ENCODE assay signal across 17 cellular contexts in the genomic region with DNA sequence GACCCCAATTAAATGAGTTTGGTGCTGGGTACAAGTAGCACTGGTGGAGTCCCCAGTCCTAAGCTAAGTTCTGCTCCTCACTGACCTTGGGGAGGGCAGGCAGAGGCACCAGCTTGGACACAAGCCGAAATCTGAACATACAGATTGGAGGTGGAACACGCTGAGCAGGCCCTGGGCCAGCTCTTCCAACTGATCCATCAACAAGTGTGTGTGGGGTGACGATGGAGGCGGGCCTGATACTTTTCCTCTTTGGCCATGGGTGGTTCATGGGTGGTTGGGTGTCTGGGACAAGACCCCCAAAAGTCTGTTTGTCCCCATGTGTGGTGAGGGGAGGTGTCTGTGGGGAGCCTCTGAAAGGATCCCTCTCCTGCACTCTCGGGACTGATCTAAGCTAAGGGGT. TPM values are rescaled to one million over a fixed set of nuclear protein-coding genes. Genes with fewer than 3 reads are reported as not detected.
DNase-seq lines count a peak whose midpoint lies in the region; ATAC-seq, FAIRE-seq and TF ChIP-seq lines count a peak whose summit lies in the region.
"Had no signal": no experiment of that assay in that cellular context is flagged by ENCODE, and none has a peak within 500 bp of the region (broad histone marks: within the 10 kb centered on the region; RNA-seq: fewer than 3 reads in every experiment).

No MANE protein-coding gene starts in this region.

- H3K27me3 Mint-ChIP-seq in WTC11 (ENCODE audit: low read depth) = peaks cover 43% of the 10 kb centered on the region

- H3K9me2 ChIP-seq in neural cell (ENCODE audit: insufficient read depth, low read length) = no peaks in the 10 kb centered on the region

- H3K18ac ChIP-seq in H1 (ENCODE audit: extremely low read depth, low read length) = no peak overlapping the region; the same call in 1 of the 2 replicates

- 0 out of 2 replicates have a peak overlapping the region, but pooled peaks have one; percentile 15 for H2BK20ac ChIP-seq in H1 (ENCODE audit: low read length)

- peaks cover 1 to 17% (median 7%) of the 10 kb centered on the region in 4 experiments for H3K4me1 ChIP-seq in H1 (replicated peaks in 1 of 4; ENCODE audit: control insufficient read depth in 3 of 4, insufficient read depth in 4 of 4, low read length in 3 of 4)
- peaks cover 0 to 11% (median 7%) of the 10 kb centered on the region in 5 donors for H3K4me1 ChIP-seq in subcutaneous abdominal adipose tissue (ENCODE audit: control insufficient read depth in 5 of 5, insufficient read depth in 5 of 5, low read length in 5 of 5)

- peaks cover 0 to 3% of the 10 kb centered on the region in 2 experiments; a peak in 1 of 4 replicates for H3K79me2 ChIP-seq in H1 (ENCODE audit: control insufficient read depth in 1 of 2, insufficient read depth in 2 of 2, low read length in 2 of 2)
- H3K79me2 ChIP-seq in neural cell (replicated peaks; ENCODE audit: insufficient read depth, low read length) = no peaks in the 10 kb centered on the region

- H2BK12ac ChIP-seq in H1 (ENCODE audit: low read depth, low read length) = no peak overlapping the region

- H4K20me1 ChIP-seq in H1 (replicated peaks in 1 of 2; ENCODE audit: control insufficient read depth in 1 of 2, insufficient read depth in 2 of 2, low read length in 2 of 2) (peaks cover 3 to 11% of the 10 kb centered on the region in 2 experiments), neural cell (ENCODE audit: insufficient read depth) (no peaks in the 10 kb centered on the region)

- CTCF ChIA-PET in WTC11 (lab: Charles Lee) (interaction anchor here (1.1 to 11.7 kb wide), 8 partner anchors 7 to 71 kb away, joined by 3 to 89 read pairs (median 8); no protein-coding TSS in a partner anchor), H1 (lab: Charles Lee; ENCODE audit: partially characterized antibody) (interaction anchor here (0.8 to 52.0 kb wide), 9 partner anchors 5 to 124 kb away, joined by 3 to 880 read pairs (median 24); partner anchors contain the start of gene ADCYAP1R1)

- no peak overlapping the region for H3K27ac Mint-ChIP-seq in WTC11
- H3K27ac Mint-ChIP-seq: CD4-positive, alpha-beta memory T cell; H9 had no signal

- H3K9ac ChIP-seq in H1 (replicated peaks in 1 of 4; ENCODE audit: extremely low read depth in 1 of 4, low read depth in 3 of 4, low read length in 3 of 4) (no peak overlapping the region), neural cell (ENCODE audit: low read length) (no peak overlapping the region), subcutaneous abdominal adipose tissue (ENCODE audit: low read length in 5 of 5) (no peak overlapping the region)

- H3K27me3 ChIP-seq in H1 (replicated peaks in 1 of 4; ENCODE audit: control insufficient read depth in 3 of 4, extremely low read depth in 1 of 4, insufficient read depth in 3 of 4, low read length in 3 of 4) (peaks cover 3 to 37% (median 25%) of the 10 kb centered on the region in 4 experiments), neural cell (ENCODE audit: insufficient read depth, low read depth, low read length) (peaks cover 16% of the 10 kb centered on the region), subcutaneous abdominal adipose tissue (ENCODE audit: control insufficient read depth in 5 of 5, insufficient read depth in 4 of 5, low read length in 5 of 5) (peaks cover 17 to 53% (median 30%) of the 10 kb centered on the region in 5 donors)

- H2AK5ac ChIP-seq in H1 (ENCODE audit: low read depth, low read length) = no peak overlapping the region

- H3K4ac ChIP-seq in H1 (replicated peaks; ENCODE audit: insufficient read length, low read depth, low read length) = no peak overlapping the region

- H3K79me1 ChIP-seq in H1 (ENCODE audit: low read depth, low read length) = 0 out of 2 replicates have a peak, but pooled peaks cover 2% of the 10 kb centered on the region

- FAIRE-seq in H1 (lab: Jason Lieb, UNC) = no peak

- H3K9me3 Mint-ChIP-seq in WTC11 = no peaks in the 10 kb centered on the region
- H3K9me3 Mint-ChIP-seq: H9 had no signal

- no peak overlapping the region for H3K56ac ChIP-seq in H1 (replicated peaks; ENCODE audit: insufficient read length, low read depth, low read length)

- peak overlapping the region; percentile 86 to 99; a peak in 2 of 4 replicates for H3K4me2 ChIP-seq in H1 (ENCODE audit: insufficient read depth in 1 of 2, low read depth in 2 of 2, low read length in 2 of 2)
- no peak overlapping the region for H3K4me2 ChIP-seq in neural cell (ENCODE audit: low read length)

- H3K23me2 ChIP-seq in H1 (ENCODE audit: low read depth, low read length) = peaks cover 14% of the 10 kb centered on the region; the same call in 1 of the 2 replicates

- peaks cover 29% of the 10 kb centered on the region for H3K4me1 Mint-ChIP-seq in WTC11

- H3K27ac ChIP-seq in H1 (ENCODE audit: low read depth, low read length) (no peak overlapping the region), neural cell (ENCODE audit: low read length) (no peak overlapping the region), subcutaneous abdominal adipose tissue (ENCODE audit: low read depth, low read length) (no peak overlapping the region)

- TF ChIP-seq POLR2A in H1 (IDR thresholded peaks at IDR 0.05; ENCODE audit: control extremely low read depth in 1 of 2, low read depth in 2 of 2, low read length in 2 of 2) = no peak

- ATAC-seq in WTC11 (no peak), GM19023 (IDR thresholded peaks at IDR 0.05; ENCODE audit: unreplicated experiment) (no peak), GM18870 (IDR thresholded peaks at IDR 0.05; ENCODE audit: unreplicated experiment) (no peak), HG02885 (IDR thresholded peaks at IDR 0.05; ENCODE audit: poor library complexity, unreplicated experiment) (no peak)

- H3K4me3 Mint-ChIP-seq in WTC11 = peak overlapping the region; percentile 71
- H3K4me3 Mint-ChIP-seq: CD4-positive, alpha-beta memory T cell had no signal

- H3K36me3 ChIP-seq in H1 (ENCODE audit: control insufficient read depth in 2 of 4, insufficient read depth in 4 of 4, low read length in 3 of 4) (no peaks in the 10 kb centered on the region), neural cell (ENCODE audit: insufficient read depth, low read length) (no peaks in the 10 kb centered on the region), subcutaneous abdominal adipose tissue (ENCODE audit: control insufficient read depth in 5 of 5, insufficient read depth in 5 of 5, low read length in 5 of 5) (no peaks in the 10 kb centered on the region)
- H3K36me3 ChIP-seq: BE2C had no signal

- no peak overlapping the region for H2AFZ ChIP-seq in H1 (ENCODE audit: low read length)
- no peak overlapping the region for H2AFZ ChIP-seq in neural cell (ENCODE audit: low read depth, low read length)

- H2BK120ac ChIP-seq in H1 (replicated peaks; ENCODE audit: low read depth, low read length) = no peak overlapping the region

- no peaks in the 10 kb centered on the region for H3F3A ChIP-seq in neural cell (ENCODE audit: insufficient read depth, low read length, poor library complexity, severe bottlenecking)

- TF ChIP-seq EP300 in H1 (IDR thresholded peaks at IDR 0.05; ENCODE audit: borderline replicate concordance in 1 of 2, low read depth in 2 of 2, low read length in 2 of 2) (no peak), neural cell (conservative IDR thresholded peaks at IDR 0.05; ENCODE audit: poor library complexity, severe bottlenecking) (no peak)

- no peak overlapping the region for H2BK5ac ChIP-seq in H1 (ENCODE audit: low read depth, low read length)

- no peak overlapping the region for H4K8ac ChIP-seq in H1 (ENCODE audit: extremely low read depth, insufficient read depth, low read length)

- H3K9me3 ChIP-seq in H1 (ENCODE audit: insufficient read depth in 2 of 2, low read depth in 1 of 2, low read length in 1 of 2) = no peaks in the 10 kb centered on the region
- H3K9me3 ChIP-seq in neural cell (ENCODE audit: low read length) = no peaks in the 10 kb centered on the region
- H3K9me3 ChIP-seq in subcutaneous abdominal adipose tissue (ENCODE audit: control insufficient read depth in 5 of 5, low read length in 5 of 5) = no peaks in the 10 kb centered on the region
- H3K9me3 ChIP-seq: BE2C had no signal

- WGBS in H1 (ENCODE audit: extremely low coverage in 1 of 2, insufficient coverage in 1 of 2, insufficient read length in 1 of 2, insufficient replicate concordance in 2 of 2, low coverage in 1 of 2, low lambda C conversion rate in 2 of 2, missing lambda C conversion rate in 1 of 2), 2 experiments = 90% methylated on average over 5 of the region's 5 CpGs; no CpG with 5 or more reads in 1 of the 2 experiments

- H3K36me3 Mint-ChIP-seq in WTC11 = no peaks in the 10 kb centered on the region
- H3K36me3 Mint-ChIP-seq: CD4-positive, alpha-beta memory T cell had no signal

- DNase-seq in WTC11 (ENCODE audit: low spot score) = no peak
- no peak for DNase-seq in H1 (ENCODE audit: low read depth in 1 of 2, low spot score in 2 of 2)
- DNase-seq: BE2C; CD4-positive, alpha-beta memory T cell; DND-41; H9; Kasumi-1; NCI-H1105 treated with DMSO at 0.1 percent for 48 hours; NCI-H187 treated with DMSO at 0.1 percent for 48 hours; NCI-H446 treated with DMSO at 0.1 percent for 48 hours; NCI-H774 had no signal

- no peak overlapping the region for H4K91ac ChIP-seq in H1 (replicated peaks; ENCODE audit: insufficient read length, low read length)

- TF ChIP-seq CTCF in WTC11 (IDR thresholded peaks at IDR 0.05) (no peak), H1 (IDR thresholded peaks at IDR 0.05; ENCODE audit: control extremely low read depth in 1 of 3, insufficient read depth in 1 of 3, low read depth in 1 of 3, low read length in 3 of 3) (no peak), neural cell (IDR thresholded peaks at IDR 0.05; ENCODE audit: poor library complexity, severe bottlenecking) (no peak)

- no peak overlapping the region for H3K14ac ChIP-seq in H1 (ENCODE audit: insufficient read length)

- TF ChIP-seq RAD21 in H1 (IDR thresholded peaks at IDR 0.05 in 1 of 2, conservative IDR thresholded peaks at IDR 0.05 in 1 of 2; ENCODE audit: low read depth in 2 of 2, low read length in 2 of 2) (no peak), neural cell (conservative IDR thresholded peaks at IDR 0.05) (no peak)

- H3K4me3 ChIP-seq in H1 (ENCODE audit: extremely low read depth in 1 of 4, insufficient read depth in 2 of 4, low read depth in 3 of 4, low read length in 4 of 4) (peak overlapping the region in 1 of 4 experiments; percentile 85; a peak in 1 of 8 replicates), neural cell (ENCODE audit: low read length) (peak overlapping the region; percentile 95), subcutaneous abdominal adipose tissue (ENCODE audit: low read depth in 1 of 5, low read length in 5 of 5) (peak overlapping the region in 4 of 5 donors; percentile 25 to 60 (median 56))

- POLR2A ChIA-PET in WTC11 (lab: Charles Lee) (no interaction called here), H1 (lab: Charles Lee; ENCODE audit: partially characterized antibody) (interaction anchor here (0.7 to 1.3 kb wide), 2 partner anchors 62 to 116 kb away, joined by 3 read pairs; no protein-coding TSS in a partner anchor)

- no peak overlapping the region for H3K23ac ChIP-seq in H1 (ENCODE audit: insufficient read length)

- H2BK15ac ChIP-seq in H1 (ENCODE audit: low read length) = no peak overlapping the region

- no peak overlapping the region for H4K5ac ChIP-seq in H1 (ENCODE audit: insufficient read length, low read depth, low read length)

RNA-seq across cellular contexts. Expression of gene ADCYAP1R1, which starts 1.9 kb away (rescaled TPM):
- total RNA-seq in WTC11 (2021) = 8.7 to 9.9 TPM (median 9.8 TPM) in 3 replicates
- 13.7 and 14.6 TPM in 2 replicates for total RNA-seq in H1 (2021; fragmentation: NEBNext Ultra II Directional; extraction: Animal tissue kit (Norgen Biotek cat#: 25700))
- polyA plus RNA-seq in H1 (2011; rRNA removed) (14.4 and 16.4 TPM in 2 replicates), neural cell (8.6 and 13.5 TPM in 2 replicates)
- polyA plus RNA-seq in H1 (2011; cell fraction: cytosol; rRNA removed) = 15.8 TPM
- polyA plus RNA-seq in H1 (2011; cell fraction: nucleus; rRNA removed) = 20.0 TPM
- 11.8 to 14.0 TPM (median 12.5 TPM) in 4 replicates for polyA plus RNA-seq in H1 (2012, experiment 1 of 2)
- 6.5 TPM for polyA plus RNA-seq in H1 (2012, experiment 2 of 2)
- 6.0 TPM for polyA plus RNA-seq in H1 (2013, experiment 1 of 2)
- polyA plus RNA-seq in H1 (2013, experiment 2 of 2) = 6.7 TPM
- polyA minus RNA-seq in H1 (2011; rRNA and poly(A)+ RNA removed) = 56.9 and 70.7 TPM in 2 replicates
- 14.1 TPM for polyA minus RNA-seq in H1 (2011; cell fraction: cytosol; rRNA and poly(A)+ RNA removed)
- polyA minus RNA-seq in H1 (2011; cell fraction: nucleus; rRNA and poly(A)+ RNA removed) = 18.9 TPM
- 17.3 and 18.6 TPM in 2 replicates for polyA minus RNA-seq in neural cell
- total RNA-seq: CD4-positive, alpha-beta memory T cell had no signal
- polyA plus RNA-seq: AG04450; CD4-positive, alpha-beta memory T cell had no signal
